Comparison of ENCODE assay signal across 2 cellular contexts in genomic region chr1:181023265-181024057, GRCh38.
TF ChIP-seq lines count a peak whose summit lies in the region.

No MANE protein-coding gene starts in this region.

TF ChIP-seq in A549, 52 proteins besides CTCF, POLR2A, EP300 and RAD21 (continued from another document):
- TF ChIP-seq REST (IDR thresholded peaks at IDR 0.05): no peak

TF ChIP-seq in GM23338, 12 proteins besides CTCF, POLR2A, EP300 and RAD21 (continued from another document):
- TF ChIP-seq ZNF462 (CRISPR knock-in tag; IDR thresholded peaks at IDR 0.05) (no peak), EZH2 (IDR thresholded peaks at IDR 0.05; ENCODE audit: low read depth, unreplicated experiment) (no peak)
- TF ChIP-seq, protein P1, sequence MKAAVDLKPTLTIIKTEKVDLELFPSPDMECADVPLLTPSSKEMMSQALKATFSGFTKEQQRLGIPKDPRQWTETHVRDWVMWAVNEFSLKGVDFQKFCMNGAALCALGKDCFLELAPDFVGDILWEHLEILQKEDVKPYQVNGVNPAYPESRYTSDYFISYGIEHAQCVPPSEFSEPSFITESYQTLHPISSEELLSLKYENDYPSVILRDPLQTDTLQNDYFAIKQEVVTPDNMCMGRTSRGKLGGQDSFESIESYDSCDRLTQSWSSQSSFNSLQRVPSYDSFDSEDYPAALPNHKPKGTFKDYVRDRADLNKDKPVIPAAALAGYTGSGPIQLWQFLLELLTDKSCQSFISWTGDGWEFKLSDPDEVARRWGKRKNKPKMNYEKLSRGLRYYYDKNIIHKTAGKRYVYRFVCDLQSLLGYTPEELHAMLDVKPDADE (IDR thresholded peaks at IDR 0.05): no peak
